In the genomic region with DNA sequence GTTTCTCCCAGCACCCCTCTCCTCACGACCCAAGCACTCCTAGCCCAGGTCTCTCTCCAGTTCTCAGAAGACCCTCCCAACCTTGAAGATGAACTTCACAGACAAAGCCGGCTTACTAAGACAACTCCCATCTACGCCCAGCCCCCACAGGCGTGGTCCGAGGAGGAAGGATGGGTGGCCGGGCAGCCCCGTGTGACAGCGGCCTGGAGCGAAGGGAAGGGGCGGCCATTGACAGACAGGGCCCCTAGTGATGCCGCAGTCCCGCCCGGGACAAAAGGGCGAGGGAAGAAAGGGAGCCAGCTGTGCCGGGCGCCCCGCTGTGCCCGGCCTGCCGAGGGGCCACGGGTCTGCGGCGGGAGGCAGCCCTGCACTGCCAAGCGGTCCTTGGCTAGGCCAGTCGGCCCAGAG, we compare ENCODE assay signal across 22 cellular contexts. TPM values are rescaled to one million over a fixed set of nuclear protein-coding genes. Genes with fewer than 3 reads are reported as not detected.
"Had no signal": no experiment of that assay in that cellular context is flagged by ENCODE, and none has a peak within 500 bp of the region (broad histone marks: within the 10 kb centered on the region; RNA-seq: fewer than 3 reads in every experiment).

No MANE protein-coding gene starts in this region.

- DNase-seq: activated CD4-positive, alpha-beta T cell treated with anti-CD3 and anti-CD28 coated beads, Interleukin-2, amount 10 ng/mL, durations not matched to agents 7 days and 5 days; activated CD4-positive, CD25-positive, alpha-beta regulatory T cell; activated gamma-delta T cell treated with Interleukin-2 at 50 U/mL for 16 hours; activated naive CD8-positive, alpha-beta T cell treated with anti-CD3 and anti-CD28 coated beads, Interleukin-2, amount 10 ng/mL, durations not matched to agents 7 days and 5 days; cerebellar nuclear complex; effector CD8-positive, alpha-beta T cell; foreskin melanocyte; left colon; naive B cell; stimulated activated CD4-positive, alpha-beta T cell treated with anti-CD3 and anti-CD28 coated beads, Interleukin-4, amount 100 ng/mL, for 24 hours; stimulated activated naive CD8-positive, alpha-beta T cell treated with anti-CD3 and anti-CD28 coated beads, Interleukin-15, Interleukin-2, amounts not matched to agents 100 U/mL and 50 U/mL, for 24 hours had no signal

- ATAC-seq: left colon; stimulated activated naive CD8-positive, alpha-beta T cell treated with anti-CD3 and anti-CD28 coated beads, Interleukin-15, Interleukin-2, amounts not matched to agents 100 U/mL and 50 U/mL, for 24 hours had no signal

- H3K9me3 Mint-ChIP-seq: activated CD4-positive, alpha-beta T cell treated with anti-CD3 and anti-CD28 coated beads, Interleukin-2, amount 10 ng/mL, durations not matched to agents 7 days and 5 days; activated naive CD8-positive, alpha-beta T cell treated with anti-CD3 and anti-CD28 coated beads, Interleukin-2, amount 10 ng/mL, durations not matched to agents 7 days and 5 days; type B pancreatic cell had no signal

- H3K27ac Mint-ChIP-seq: activated CD4-positive, alpha-beta T cell treated with anti-CD3 and anti-CD28 coated beads, Interleukin-2, amount 10 ng/mL, durations not matched to agents 7 days and 5 days; activated naive CD8-positive, alpha-beta T cell treated with anti-CD3 and anti-CD28 coated beads, Interleukin-2, amount 10 ng/mL, durations not matched to agents 7 days and 5 days; naive B cell; type B pancreatic cell had no signal

- H3K4me1 Mint-ChIP-seq: activated CD4-positive, alpha-beta T cell treated with anti-CD3 and anti-CD28 coated beads, Interleukin-2, amount 10 ng/mL, durations not matched to agents 7 days and 5 days had no signal

- H3K4me3 ChIP-seq: breast epithelium, lung, right atrium auricular region, skin epidermis had no signal

- H3K79me2 ChIP-seq: parathyroid adenoma had no signal

- H3K27ac ChIP-seq: breast epithelium, epithelial cell of prostate, neutrophil, parathyroid adenoma, right atrium auricular region, skin epidermis had no signal

- H3K9me3 ChIP-seq: breast epithelium, neutrophil, right atrium auricular region had no signal

- H3K36me3 Mint-ChIP-seq: type B pancreatic cell had no signal

- H3K4me3 Mint-ChIP-seq: activated CD4-positive, alpha-beta T cell treated with anti-CD3 and anti-CD28 coated beads, Interleukin-2, amount 10 ng/mL, durations not matched to agents 7 days and 5 days; activated naive CD8-positive, alpha-beta T cell treated with anti-CD3 and anti-CD28 coated beads, Interleukin-2, amount 10 ng/mL, durations not matched to agents 7 days and 5 days; type B pancreatic cell had no signal

- H2AFZ ChIP-seq: parathyroid adenoma had no signal

- H3K4me1 ChIP-seq: breast epithelium, parathyroid adenoma had no signal

- H3K36me3 ChIP-seq: breast epithelium, neutrophil, right atrium auricular region had no signal

- H3K9ac ChIP-seq: parathyroid adenoma had no signal

RNA-seq across cellular contexts. Expression of gene PAX7, which starts 6.9 kb away (rescaled TPM):
- total RNA-seq: activated CD4-positive, alpha-beta T cell treated with anti-CD3 and anti-CD28 coated beads, Interleukin-2, amount 10 ng/mL, durations not matched to agents 7 days and 5 days; activated naive CD8-positive, alpha-beta T cell treated with anti-CD3 and anti-CD28 coated beads, Interleukin-2, amount 10 ng/mL, durations not matched to agents 7 days and 5 days; breast epithelium; fibroblast of lung; left colon; mononuclear cell; right atrium auricular region; T-helper 2 cell treated with Interferon-gamma antibody and Interleukin-4, amounts not matched to agents 100 ng/mL and 5 ng/mL, for 36 hours had no signal
